1 cellular context compared by ENCODE assay signal in genomic region chr4:1289232-1290164, GRCh38.
A peak's percentile ranks its signal among the peaks of the same experiment; 100 is the strongest.
TF ChIP-seq lines count a peak whose summit lies in the region.

MAEA (plus strand) TSS chr4:1289891; CDS start chr4:1289914, 23 bp downstream.

TF ChIP-seq in HepG2, 621 proteins besides CTCF, POLR2A, EP300 and RAD21 (continued from another document):
- no peak for TF ChIP-seq GZF1 (CRISPR knock-in tag; IDR thresholded peaks at IDR 0.05)
- 0 out of 2 replicates have a peak, but pooled peaks have one; percentile 31 for TF ChIP-seq ZNF616 (CRISPR knock-in tag; IDR thresholded peaks at IDR 0.05; ENCODE audit: low read depth)
- TF ChIP-seq ZNF512B (CRISPR knock-in tag; IDR thresholded peaks at IDR 0.05; ENCODE audit: borderline replicate concordance), result no peak
- no peak for TF ChIP-seq ZKSCAN5 (CRISPR knock-in tag; IDR thresholded peaks at IDR 0.05)
- TF ChIP-seq DNMT1 (CRISPR knock-in tag; IDR thresholded peaks at IDR 0.05), result no peak
- no peak for TF ChIP-seq NFATC3 (CRISPR knock-in tag; IDR thresholded peaks at IDR 0.05)
- no peak for TF ChIP-seq ZNF773 (CRISPR knock-in tag; IDR thresholded peaks at IDR 0.05; ENCODE audit: borderline replicate concordance)
- no peak for TF ChIP-seq SP1 (IDR thresholded peaks at IDR 0.05)
- TF ChIP-seq SP1 (CRISPR knock-in tag; IDR thresholded peaks at IDR 0.05), result no peak
- no peak; the same call in 1 of the 2 replicates for TF ChIP-seq HNRNPUL1 (IDR thresholded peaks at IDR 0.05; ENCODE audit: low read depth, low read length)
- TF ChIP-seq ELF3 (CRISPR knock-in tag; IDR thresholded peaks at IDR 0.05), result no peak
- TF ChIP-seq, protein P1, sequence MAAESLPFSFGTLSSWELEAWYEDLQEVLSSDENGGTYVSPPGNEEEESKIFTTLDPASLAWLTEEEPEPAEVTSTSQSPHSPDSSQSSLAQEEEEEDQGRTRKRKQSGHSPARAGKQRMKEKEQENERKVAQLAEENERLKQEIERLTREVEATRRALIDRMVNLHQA (CRISPR knock-in tag; IDR thresholded peaks at IDR 0.05), result no peak
- no peak for TF ChIP-seq PBX2 (CRISPR knock-in tag; IDR thresholded peaks at IDR 0.05)
- no peak for TF ChIP-seq HDAC6 (IDR thresholded peaks at IDR 0.05; ENCODE audit: low read depth, low read length)
- no peak for TF ChIP-seq ZNF7 (CRISPR knock-in tag; IDR thresholded peaks at IDR 0.05)
- no peak for TF ChIP-seq TOPORS (CRISPR knock-in tag; IDR thresholded peaks at IDR 0.05)
- TF ChIP-seq ZNF879 (CRISPR knock-in tag; IDR thresholded peaks at IDR 0.05), result no peak
- no peak for TF ChIP-seq ZNF264 (CRISPR knock-in tag; IDR thresholded peaks at IDR 0.05)
- TF ChIP-seq ATF1 (CRISPR knock-in tag; IDR thresholded peaks at IDR 0.05), result peak; percentile 75
- TF ChIP-seq RXRA (CRISPR knock-in tag; IDR thresholded peaks at IDR 0.05), result peak; percentile 28
- no peak for TF ChIP-seq BRCA1 (CRISPR knock-in tag; IDR thresholded peaks at IDR 0.05)
- peak; percentile 45; the same call in 1 of the 2 replicates for TF ChIP-seq HDAC2 (CRISPR knock-in tag; IDR thresholded peaks at IDR 0.05)
- TF ChIP-seq ZNF382 (CRISPR knock-in tag; IDR thresholded peaks at IDR 0.05; ENCODE audit: borderline replicate concordance), result no peak
- TF ChIP-seq ZNF572 (CRISPR knock-in tag; IDR thresholded peaks at IDR 0.05), result no peak
- no peak for TF ChIP-seq ZNF672 (CRISPR knock-in tag; IDR thresholded peaks at IDR 0.05)
- TF ChIP-seq ZNF343 (CRISPR knock-in tag; IDR thresholded peaks at IDR 0.05), result no peak
- peak; percentile 57; the same call in 1 of the 2 replicates for TF ChIP-seq ZNF501 (CRISPR knock-in tag; IDR thresholded peaks at IDR 0.05)
- 0 out of 2 replicates have a peak, but pooled peaks have one; percentile 11 for TF ChIP-seq HMG20B (CRISPR knock-in tag; conservative IDR thresholded peaks at IDR 0.05)
- TF ChIP-seq GATA4 (IDR thresholded peaks at IDR 0.05; ENCODE audit: borderline replicate concordance, low read depth), result no peak; the same call in 1 of the 2 replicates
- 0 out of 2 replicates have a peak, but pooled peaks have one; percentile 62 for TF ChIP-seq CAMTA2 (CRISPR knock-in tag; IDR thresholded peaks at IDR 0.05; ENCODE audit: borderline replicate concordance)
- TF ChIP-seq ZBTB21 (CRISPR knock-in tag; IDR thresholded peaks at IDR 0.05), result no peak
- no peak for TF ChIP-seq RORA (CRISPR knock-in tag; IDR thresholded peaks at IDR 0.05)
- TF ChIP-seq, protein P2, sequence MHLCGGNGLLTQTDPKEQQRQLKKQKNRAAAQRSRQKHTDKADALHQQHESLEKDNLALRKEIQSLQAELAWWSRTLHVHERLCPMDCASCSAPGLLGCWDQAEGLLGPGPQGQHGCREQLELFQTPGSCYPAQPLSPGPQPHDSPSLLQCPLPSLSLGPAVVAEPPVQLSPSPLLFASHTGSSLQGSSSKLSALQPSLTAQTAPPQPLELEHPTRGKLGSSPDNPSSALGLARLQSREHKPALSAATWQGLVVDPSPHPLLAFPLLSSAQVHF (CRISPR knock-in tag; IDR thresholded peaks at IDR 0.05), result 0 out of 2 replicates have a peak, but pooled peaks have one; percentile 54
- peak; percentile 63; the same call in 1 of the 2 replicates for TF ChIP-seq ZFP36L1 (CRISPR knock-in tag; IDR thresholded peaks at IDR 0.05)
- TF ChIP-seq ZFP62 (CRISPR knock-in tag; IDR thresholded peaks at IDR 0.05), result no peak
- peak; percentile 65; the same call in 1 of the 2 replicates for TF ChIP-seq RFXAP (CRISPR knock-in tag; IDR thresholded peaks at IDR 0.05; ENCODE audit: borderline replicate concordance)
- no peak for TF ChIP-seq ZNF276 (CRISPR knock-in tag; IDR thresholded peaks at IDR 0.05; ENCODE audit: low read depth)
- no peak for TF ChIP-seq DPF2 (CRISPR knock-in tag; IDR thresholded peaks at IDR 0.05; ENCODE audit: borderline replicate concordance, low read depth)
- TF ChIP-seq CCDC6 (CRISPR knock-in tag; IDR thresholded peaks at IDR 0.05), result peak; percentile 27; the same call in 1 of the 2 replicates
- 0 out of 2 replicates have a peak, but pooled peaks have one; percentile 20 for TF ChIP-seq SIX4 (CRISPR knock-in tag; IDR thresholded peaks at IDR 0.05)
- TF ChIP-seq FUBP1 (CRISPR knock-in tag; IDR thresholded peaks at IDR 0.05; ENCODE audit: borderline replicate concordance), result no peak
- no peak for TF ChIP-seq GATAD2A (CRISPR knock-in tag; IDR thresholded peaks at IDR 0.05)
- TF ChIP-seq MBD4 (IDR thresholded peaks at IDR 0.05; ENCODE audit: borderline replicate concordance, low read length), result no peak
TF ChIP-seq in HepG2: peak in this region for 189.
